Comparison of ENCODE assay signal across 12 cellular contexts in genomic region chr9:134433101-134433500, GRCh38.
A peak's percentile ranks its signal among the peaks of the same experiment; 100 is the strongest.
DNase-seq lines count a peak whose midpoint lies in the region; ATAC-seq, FAIRE-seq and TF ChIP-seq lines count a peak whose summit lies in the region.
"Had no signal": no experiment of that assay in that cellular context is flagged by ENCODE, and none has a peak within 500 bp of the region (broad histone marks: within the 10 kb centered on the region; RNA-seq: fewer than 3 reads in every experiment).

No MANE protein-coding gene starts in this region.

- no peaks in the 10 kb centered on the region for H3K27me3 ChIP-seq in breast epithelium
- H3K27me3 ChIP-seq in keratinocyte (ENCODE audit: control insufficient read depth, extremely low read depth, insufficient read depth, low read length): no peaks in the 10 kb centered on the region
- H3K27me3 ChIP-seq in thyroid gland: no peaks in the 10 kb centered on the region
- H3K27me3 ChIP-seq: colonic mucosa had no signal

- in situ Hi-C loops in GM13977 (cut with MboI; ENCODE audit: low pct_unique_long_range_greater_than_20kb, low sequenced_read_pairs, unreplicated experiment): no loop called here

- H3K4me1 ChIP-seq in breast epithelium: peaks cover 19 to 67% of the 10 kb centered on the region in 2 donors
- H3K4me1 ChIP-seq in keratinocyte (ENCODE audit: control insufficient read depth, extremely low read depth, insufficient read depth, low read length): peaks cover 43% of the 10 kb centered on the region
- H3K4me1 ChIP-seq in thyroid gland: peaks cover 36 to 62% of the 10 kb centered on the region in 2 donors

- H3K27ac ChIP-seq in breast epithelium: peak overlapping the region; percentile 36 to 95
- H3K27ac ChIP-seq in keratinocyte (ENCODE audit: control insufficient read depth, insufficient read depth, low read length): no peak overlapping the region
- H3K27ac ChIP-seq in thyroid gland: peak overlapping the region in 2 of 3 donors; percentile 89 to 97
- H3K27ac ChIP-seq: colonic mucosa had no signal

- peak overlapping the region in 1 of 10 donors; percentile 26 for H3K4me3 Mint-ChIP-seq in naive thymus-derived CD8-positive, alpha-beta T cell
- H3K4me3 Mint-ChIP-seq: stimulated activated memory B cell treated with anti-CD40 and anti-IgM and Interleukin-4, amounts not matched to agents 10 μg/mL and 1 μg/mL and 100 μg/mL, for 72 hours had no signal

- no peaks in the 10 kb centered on the region for H3K9me3 Mint-ChIP-seq in naive thymus-derived CD8-positive, alpha-beta T cell
- H3K9me3 Mint-ChIP-seq: stimulated activated memory B cell treated with anti-CD40 and anti-IgM and Interleukin-4, amounts not matched to agents 10 μg/mL and 1 μg/mL and 100 μg/mL, for 72 hours had no signal

- H3K9me3 ChIP-seq in breast epithelium (no peaks in the 10 kb centered on the region), keratinocyte (ENCODE audit: control insufficient read depth, low read depth, low read length) (no peaks in the 10 kb centered on the region), thyroid gland (no peaks in the 10 kb centered on the region)
- H3K9me3 ChIP-seq: colonic mucosa had no signal

- H4K20me1 ChIP-seq in keratinocyte (ENCODE audit: control insufficient read depth, extremely low read depth, insufficient read depth, low read length): peaks cover 10% of the 10 kb centered on the region

- intact Hi-C loops in breast epithelium (cut with DNase I; ENCODE audit: low total_unique reads) (loop anchor here (10.0 kb wide), 1 partner anchor 108 kb away; the partner anchor contains the start of gene RXRA), thyroid gland (cut with DNase I) (no loop called here)

- DNase-seq in HT1080 (ENCODE audit: low read depth) (peak; percentile 62), breast epithelium (ENCODE audit: low spot score in 2 of 2) (no peak), keratinocyte (ENCODE audit: low read depth, low spot score) (no peak), thyroid gland (no peak), erythroblast (lab: John Stamatoyannopoulos, UW) (no peak), GM13977 (ENCODE audit: low spot score) (no peak)
- DNase-seq in naive thymus-derived CD8-positive, alpha-beta T cell: no peak
- DNase-seq in stimulated activated CD4-positive, alpha-beta T cell treated with anti-CD3 and anti-CD28 coated beads, Interleukin-2, amount 100 ng/mL, for 24 hours: no peak
- DNase-seq: activated CD8-positive, alpha-beta memory T cell treated with anti-CD3 and anti-CD28 coated beads, Interleukin-2, amount 50 U/mL, for 48 hours; colonic mucosa; SW 1271 had no signal

- peaks cover 0 to 2% (median 0%) of the 10 kb centered on the region in 4 donors for H3K4me1 Mint-ChIP-seq in naive thymus-derived CD8-positive, alpha-beta T cell
- H3K4me1 Mint-ChIP-seq: stimulated activated memory B cell treated with anti-CD40 and anti-IgM and Interleukin-4, amounts not matched to agents 10 μg/mL and 1 μg/mL and 100 μg/mL, for 72 hours had no signal

- peak overlapping the region; percentile 10 for H3K4me2 ChIP-seq in keratinocyte (ENCODE audit: control insufficient read depth, extremely low read depth, insufficient read depth, low read depth, low read length)

- H3K9ac ChIP-seq in keratinocyte (ENCODE audit: control insufficient read depth, extremely low read depth, insufficient read depth, low read length): peak overlapping the region; percentile 15

- peaks cover 0 to 5% (median 0%) of the 10 kb centered on the region in 3 donors for H3K36me3 Mint-ChIP-seq in naive thymus-derived CD8-positive, alpha-beta T cell
- H3K36me3 Mint-ChIP-seq: stimulated activated memory B cell treated with anti-CD40 and anti-IgM and Interleukin-4, amounts not matched to agents 10 μg/mL and 1 μg/mL and 100 μg/mL, for 72 hours had no signal

- TF ChIP-seq POLR2A in breast epithelium (IDR thresholded peaks at IDR 0.05): no peak
- no peak for TF ChIP-seq POLR2A in thyroid gland (IDR thresholded peaks at IDR 0.05)
- no peak for TF ChIP-seq POLR2A in erythroblast (IDR thresholded peaks at IDR 0.05; ENCODE audit: low read length)

- H2AFZ ChIP-seq in keratinocyte (ENCODE audit: control insufficient read depth, low read length): no peak overlapping the region

- H3K27me3 Mint-ChIP-seq in naive thymus-derived CD8-positive, alpha-beta T cell: no peaks in the 10 kb centered on the region
- H3K27me3 Mint-ChIP-seq: stimulated activated memory B cell treated with anti-CD40 and anti-IgM and Interleukin-4, amounts not matched to agents 10 μg/mL and 1 μg/mL and 100 μg/mL, for 72 hours had no signal

- H3K4me3 ChIP-seq in breast epithelium (no peak overlapping the region), keratinocyte (ENCODE audit: control insufficient read depth in 2 of 3, extremely low read depth in 1 of 3, insufficient read depth in 2 of 3, low read depth in 1 of 3, low read length in 3 of 3) (no peak overlapping the region), thyroid gland (replicated peaks in 1 of 3) (no peak overlapping the region)
- H3K4me3 ChIP-seq: colonic mucosa had no signal

- no peaks in the 10 kb centered on the region for H3K79me2 ChIP-seq in keratinocyte (ENCODE audit: control insufficient read depth, insufficient read depth, low read length)

- TF ChIP-seq CTCF in breast epithelium (IDR thresholded peaks at IDR 0.05): no peak
- no peak for TF ChIP-seq CTCF in keratinocyte (optimal IDR thresholded peaks at IDR 0.05 in 1 of 3, IDR thresholded peaks at IDR 0.05 in 1 of 3, conservative IDR thresholded peaks at IDR 0.05 in 1 of 3; ENCODE audit: extremely low read depth in 1 of 3, insufficient read depth in 2 of 3, low read length in 3 of 3)
- no peak for TF ChIP-seq CTCF in thyroid gland (IDR thresholded peaks at IDR 0.05)
- no peak for TF ChIP-seq CTCF in GM13977 (IDR thresholded peaks at IDR 0.05; ENCODE audit: extremely low read depth, insufficient read depth, missing control alignments)

- H3K36me3 ChIP-seq in breast epithelium (no peaks in the 10 kb centered on the region), keratinocyte (ENCODE audit: control insufficient read depth in 2 of 2, extremely low read depth in 1 of 2, insufficient read depth in 2 of 2, low read length in 2 of 2) (peaks cover 23 to 26% of the 10 kb centered on the region in 2 experiments), thyroid gland (peaks cover 20 to 21% of the 10 kb centered on the region in 2 donors)
- H3K36me3 ChIP-seq: colonic mucosa had no signal

- peaks cover 3% of the 10 kb centered on the region for H3K9me1 ChIP-seq in keratinocyte (ENCODE audit: control insufficient read depth, extremely low read depth, insufficient read depth, low read length)

- peak overlapping the region in 1 of 10 donors; percentile 76 for H3K27ac Mint-ChIP-seq in naive thymus-derived CD8-positive, alpha-beta T cell
- H3K27ac Mint-ChIP-seq: stimulated activated memory B cell treated with anti-CD40 and anti-IgM and Interleukin-4, amounts not matched to agents 10 μg/mL and 1 μg/mL and 100 μg/mL, for 72 hours had no signal

- dilution Hi-C loops in keratinocyte (cut with MboI; ENCODE audit: extremely low pct_ligation_motif_present, low sequenced_read_pairs): no loop called here

- 82 to 90% methylated on average over 6 to 13 of the region's 14 CpGs for WGBS in thyroid gland, 2 donors

- POLR2A ChIA-PET in naive thymus-derived CD8-positive, alpha-beta T cell (lab: Charles Lee): no interaction called here

- no peak for FAIRE-seq in keratinocyte (lab: Jason Lieb, UNC)

- no peak for ATAC-seq in naive thymus-derived CD8-positive, alpha-beta T cell
- ATAC-seq: stimulated activated memory B cell treated with anti-CD40 and anti-IgM and Interleukin-4, amounts not matched to agents 10 μg/mL and 1 μg/mL and 100 μg/mL, for 72 hours had no signal
